14 cellular contexts compared by ENCODE assay signal in the genomic region with DNA sequence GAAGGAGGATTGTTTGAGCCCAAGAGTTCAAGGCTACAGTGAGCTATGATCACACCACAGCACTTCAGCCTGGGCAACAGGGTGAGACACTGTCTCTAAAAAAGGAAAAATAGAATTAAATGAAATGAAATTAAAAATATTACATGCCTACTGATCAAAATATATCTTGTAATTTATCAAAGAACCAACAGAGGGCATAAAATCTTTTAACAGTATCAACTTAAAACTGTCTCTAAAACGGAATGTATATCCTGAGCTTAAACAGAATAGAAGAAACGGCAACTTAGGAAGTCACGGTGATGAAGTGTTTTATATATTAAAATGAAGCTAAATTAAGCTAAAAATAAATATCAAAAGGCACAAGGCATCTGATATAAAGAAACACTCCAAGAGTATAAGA.
DNase-seq lines count a peak whose midpoint lies in the region; ATAC-seq and TF ChIP-seq lines count a peak whose summit lies in the region.
"Had no signal": no experiment of that assay in that cellular context is flagged by ENCODE, and none has a peak within 500 bp of the region (broad histone marks: within the 10 kb centered on the region; RNA-seq: fewer than 3 reads in every experiment).

No MANE protein-coding gene starts in this region.

- peak; percentile 37 for TF ChIP-seq CTCF in choroid plexus epithelial cell (conservative IDR thresholded peaks at IDR 0.05; ENCODE audit: low read depth, low read length)
- peak; percentile 19 for TF ChIP-seq CTCF in retinal pigment epithelial cell (conservative IDR thresholded peaks at IDR 0.05; ENCODE audit: low read depth, low read length)
- peak in 2 of 6 experiments; percentile 15 to 16 for TF ChIP-seq CTCF in adrenal gland (IDR thresholded peaks at IDR 0.05)

- H3K4me3 ChIP-seq in choroid plexus epithelial cell (ENCODE audit: low read depth, low read length), result no peak overlapping the region
- no peak overlapping the region for H3K4me3 ChIP-seq in retinal pigment epithelial cell (ENCODE audit: low read length)
- no peak overlapping the region for H3K4me3 ChIP-seq in adrenal gland

- DNase-seq in DMS 273 (lab: John Stamatoyannopoulos, UW; ENCODE audit: unreplicated experiment) (peak; percentile 6), DMS 273 treated with DMSO at 0.1 percent for 48 hours (lab: John Stamatoyannopoulos, UW) (no peak), NAMALWA (ENCODE audit: low spot score) (peak; percentile 17), choroid plexus epithelial cell (ENCODE audit: low read depth) (peak; percentile 36), retinal pigment epithelial cell (ENCODE audit: low read depth) (no peak), ureter (ENCODE audit: low spot score) (no peak), adrenal gland (no peak)
- DNase-seq: activated CD4-positive, alpha-beta T cell treated with anti-CD3 and anti-CD28 coated beads for 36 hours; activated naive CD4-positive, alpha-beta T cell treated with Interleukin-2 at 50 U/mL for 16 hours; immature natural killer cell; natural killer cell; NCI-H1105 treated with DMSO at 0.1 percent for 48 hours; stimulated activated naive CD4-positive, alpha-beta T cell had no signal

- no peak for TF ChIP-seq POLR2A in adrenal gland (IDR thresholded peaks at IDR 0.05)

- no peak overlapping the region for H3K27ac ChIP-seq in adrenal gland

- H3K27me3 ChIP-seq in adrenal gland, result no peaks in the 10 kb centered on the region

- H3K4me1 ChIP-seq in adrenal gland (replicated peaks in 1 of 2), result no peaks in the 10 kb centered on the region

- no peaks in the 10 kb centered on the region for H3K36me3 ChIP-seq in adrenal gland (replicated peaks in 1 of 2)

- H3K9me3 ChIP-seq in adrenal gland (replicated peaks in 1 of 3), result peaks cover 0 to 8% (median 0%) of the 10 kb centered on the region in 3 donors

- ATAC-seq in HG03378 (IDR thresholded peaks at IDR 0.05; ENCODE audit: unreplicated experiment), result no peak
- ATAC-seq: activated CD4-positive, alpha-beta T cell treated with anti-CD3 and anti-CD28 coated beads for 36 hours; natural killer cell had no signal

- 14 to 22% (median 17%) methylated on average over 3 of the region's 3 CpGs for WGBS in adrenal gland, 4 donors

- intact Hi-C loops in adrenal gland (cut with DNase I), result no loop called here

Comparison
In these comparisons a context has a peak if more than half of its experiments do, and no peak if none do; other contexts are left out.
1. DNase-seq: peak in DMS 273 (single experiment), NAMALWA (single experiment) and choroid plexus epithelial cell (single experiment); none in DMS 273 treated with DMSO at 0.1 percent for 48 hours (single experiment), retinal pigment epithelial cell (single experiment), ureter (single experiment) and adrenal gland (0 of 7).